Comparison of ENCODE assay signal across 17 cellular contexts in the genomic region with DNA sequence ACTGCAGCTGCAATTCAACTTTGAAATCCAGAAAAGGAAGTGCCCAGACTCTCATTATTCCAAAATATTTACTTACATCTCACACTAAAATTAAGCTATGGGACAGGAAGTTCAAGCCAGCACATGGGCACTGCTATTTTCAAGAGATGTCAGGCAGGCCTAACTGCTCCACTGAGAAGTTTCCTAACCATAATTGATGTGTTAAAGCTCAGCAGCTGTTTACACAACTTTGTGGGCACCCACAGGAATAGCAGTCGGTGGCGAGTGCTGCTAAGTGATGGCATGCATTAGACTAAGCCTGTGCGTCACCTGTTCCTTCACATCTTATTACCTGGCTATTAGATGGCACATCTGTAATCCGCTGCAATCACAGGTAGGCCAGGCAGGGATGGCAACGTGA.
"Had no signal": no experiment of that assay in that cellular context is flagged by ENCODE, and none has a peak within 500 bp of the region (broad histone marks: within the 10 kb centered on the region; RNA-seq: fewer than 3 reads in every experiment).

No MANE protein-coding gene starts in this region.

- ATAC-seq: activated CD4-positive, alpha-beta T cell treated with anti-CD3 and anti-CD28 coated beads for 36 hours; foreskin keratinocyte; stimulated activated naive CD8-positive, alpha-beta T cell treated with anti-CD3 and anti-CD28 coated beads, Interleukin-15, Interleukin-2, amounts not matched to agents 100 U/mL and 50 U/mL, for 24 hours had no signal

- H3K27ac ChIP-seq: ascending aorta, colonic mucosa, epithelial cell of prostate, foreskin keratinocyte, hepatocyte, tibial artery had no signal

- H3K27me3 ChIP-seq: ascending aorta, colonic mucosa, foreskin keratinocyte, tibial artery had no signal

- H3K9me3 ChIP-seq: ascending aorta, colonic mucosa, tibial artery had no signal

- H3K4me3 ChIP-seq: ascending aorta, colonic mucosa, hepatocyte, lung, tibial artery had no signal

- H3K36me3 ChIP-seq: ascending aorta, colonic mucosa, tibial artery had no signal

- H3K4me2 ChIP-seq: hepatocyte had no signal

- DNase-seq: activated CD4-positive, alpha-beta T cell treated with anti-CD3 and anti-CD28 coated beads for 36 hours; activated CD4-positive, alpha-beta T cell treated with anti-CD3 and anti-CD28 coated beads, Interleukin-2, amount 50 U/mL, for 48 hours; activated gamma-delta T cell; colonic mucosa; endodermal cell; foreskin keratinocyte; islet precursor cell; nucleus accumbens; stimulated activated CD4-positive, alpha-beta T cell treated with anti-CD3 and anti-CD28 coated beads, Interleukin-12 subunit alpha, Interleukin-12 subunit beta, amount 100 ng/mL, for 4 hours; stimulated activated CD4-positive, alpha-beta T cell treated with anti-CD3 and anti-CD28 coated beads, Interleukin-1b, Interleukin-23, amount 100 ng/mL, for 48 hours; stimulated activated naive CD8-positive, alpha-beta T cell treated with anti-CD3 and anti-CD28 coated beads, Interleukin-15, Interleukin-2, amounts not matched to agents 100 U/mL and 50 U/mL, for 24 hours; substantia nigra; tibial artery had no signal

- H3K4me1 ChIP-seq: ascending aorta, colonic mucosa, foreskin keratinocyte, tibial artery had no signal
